In the genomic region with DNA sequence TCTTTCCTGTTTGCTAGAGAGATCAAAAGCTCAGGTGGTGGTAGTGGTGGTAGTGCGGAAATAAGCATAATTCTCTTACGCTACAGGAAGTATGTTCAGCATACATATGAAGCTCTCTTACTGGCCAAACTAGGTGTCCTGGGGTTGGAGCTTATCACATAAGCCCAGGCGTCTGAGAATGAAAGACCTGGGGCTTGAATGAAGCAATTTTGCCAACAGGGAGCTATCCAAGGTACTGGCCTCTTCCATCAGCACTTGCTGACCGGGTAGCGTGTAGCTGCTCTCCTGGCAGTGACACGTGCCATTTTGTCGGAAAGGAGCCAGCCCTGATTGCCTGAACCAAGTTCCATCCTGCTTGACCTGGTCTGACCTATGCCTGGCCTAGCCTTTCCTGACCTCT, we compare ENCODE assay signal across 10 cellular contexts.
DNase-seq lines count a peak whose midpoint lies in the region; ATAC-seq and TF ChIP-seq lines count a peak whose summit lies in the region.
"Had no signal": no experiment of that assay in that cellular context is flagged by ENCODE, and none has a peak within 500 bp of the region (broad histone marks: within the 10 kb centered on the region; RNA-seq: fewer than 3 reads in every experiment).

No MANE protein-coding gene starts in this region.

- no peak overlapping the region for H3K27ac ChIP-seq in RWPE1
- H3K27ac ChIP-seq: 22Rv1 had no signal

- no peak for ATAC-seq in activated CD4-positive, CD25-positive, alpha-beta regulatory T cell treated with anti-CD3 and anti-CD28 coated beads, Interleukin-2, amount 50 U/mL, for 24 hours

- H3K4me3 ChIP-seq in fibroblast of mammary gland (ENCODE audit: control insufficient read depth, low read depth, low read length) (no peak overlapping the region), skeletal muscle cell (ENCODE audit: low read depth, low read length) (no peak overlapping the region)

- POLR2A ChIA-PET in RWPE1 (lab: Yijun Ruan, JAX; ENCODE audit: low non-redundant PET): no interaction called here

- CTCF ChIA-PET in RWPE1 (lab: Yijun Ruan, JAX): interaction anchor here (0.6 to 1.1 kb wide), 3 partner anchors 14 to 80 kb away, joined by 4 to 6 read pairs (median 5); no protein-coding TSS in a partner anchor

- no peak for TF ChIP-seq CTCF in RWPE1 (conservative IDR thresholded peaks at IDR 0.05; ENCODE audit: low read depth)
- TF ChIP-seq CTCF in fibroblast of mammary gland (conservative IDR thresholded peaks at IDR 0.05; ENCODE audit: control insufficient read depth, insufficient read depth, low read depth, low read length): no peak

- DNase-seq in DMS 273 (lab: John Stamatoyannopoulos, UW; ENCODE audit: unreplicated experiment): peak; percentile 3
- no peak for DNase-seq in DMS 273 treated with DMSO at 0.1 percent for 48 hours (lab: John Stamatoyannopoulos, UW)
- peak; percentile 67 for DNase-seq in RWPE1 (ENCODE audit: low spot score)
- DNase-seq in fibroblast of mammary gland (ENCODE audit: low read depth): peak; percentile 67
- DNase-seq in skeletal muscle cell (ENCODE audit: low read depth): peak; percentile 32
- no peak for DNase-seq in NCI-H1436 treated with DMSO at 0.1 percent for 48 hours (lab: John Stamatoyannopoulos, UW)
- DNase-seq in NCI-H2029 (lab: John Stamatoyannopoulos, UW): no peak
- DNase-seq: NCI-H146 had no signal

Comparison
In these comparisons a context has a peak if more than half of its experiments do, and no peak if none do; other contexts are left out.
1. DNase-seq: peak in DMS 273 (single experiment), RWPE1 (single experiment), fibroblast of mammary gland (single experiment) and skeletal muscle cell (single experiment); none in DMS 273 treated with DMSO at 0.1 percent for 48 hours (single experiment), NCI-H1436 treated with DMSO at 0.1 percent for 48 hours (single experiment) and NCI-H2029 (single experiment).